ENCODE assay signal across 12 cellular contexts in the genomic region with DNA sequence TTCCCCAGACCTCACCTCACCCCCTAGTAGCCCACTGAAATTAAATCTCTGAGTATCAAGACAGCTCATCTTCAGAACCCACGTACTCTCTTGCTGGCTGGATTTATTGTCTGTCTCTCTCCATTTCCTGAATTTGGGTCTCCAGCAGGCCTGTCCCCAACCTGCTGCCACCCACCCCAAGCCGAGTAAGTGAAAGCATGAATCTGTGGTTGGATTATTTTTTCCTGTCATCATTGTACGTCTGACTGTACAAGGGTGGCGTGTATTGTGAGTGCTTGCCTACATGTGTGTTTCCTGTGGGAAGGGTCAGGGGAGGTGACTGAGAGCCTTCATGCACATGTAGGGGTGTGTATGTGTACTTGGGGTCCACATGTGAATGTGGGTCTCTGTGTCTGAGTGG. TPM values are rescaled to one million over a fixed set of nuclear protein-coding genes. Genes with fewer than 3 reads are reported as not detected.
A peak's percentile ranks its signal among the peaks of the same experiment; 100 is the strongest.
DNase-seq lines count a peak whose midpoint lies in the region; ATAC-seq and TF ChIP-seq lines count a peak whose summit lies in the region.
"Had no signal": no experiment of that assay in that cellular context is flagged by ENCODE, and none has a peak within 500 bp of the region (broad histone marks: within the 10 kb centered on the region; RNA-seq: fewer than 3 reads in every experiment).

No MANE protein-coding gene starts in this region.

- H3K36me3 Mint-ChIP-seq in activated CD4-positive, alpha-beta memory T cell treated with anti-CD3 and anti-CD28 coated beads for 36 hours = no peaks in the 10 kb centered on the region
- no peaks in the 10 kb centered on the region for H3K36me3 Mint-ChIP-seq in central memory CD8-positive, alpha-beta T cell (ENCODE audit: insufficient read depth)
- H3K36me3 Mint-ChIP-seq in stimulated activated memory B cell treated with anti-CD40 and anti-IgM and Interleukin-4, amounts not matched to agents 10 μg/mL and 1 μg/mL and 100 μg/mL, for 72 hours = no peaks in the 10 kb centered on the region

- peak overlapping the region in 1 of 8 donors; percentile 30 for H3K27ac ChIP-seq in spleen
- H3K27ac ChIP-seq: skin epidermis had no signal

- no peaks in the 10 kb centered on the region for H3K27me3 ChIP-seq in spleen (replicated peaks in 1 of 7)

- no peaks in the 10 kb centered on the region for H3K36me3 ChIP-seq in spleen

- no peak for TF ChIP-seq POLR2A in spleen (IDR thresholded peaks at IDR 0.05)

- H3K9me3 Mint-ChIP-seq in activated CD4-positive, alpha-beta memory T cell treated with anti-CD3 and anti-CD28 coated beads for 36 hours = no peaks in the 10 kb centered on the region
- H3K9me3 Mint-ChIP-seq in central memory CD8-positive, alpha-beta T cell = no peaks in the 10 kb centered on the region
- no peaks in the 10 kb centered on the region for H3K9me3 Mint-ChIP-seq in stimulated activated memory B cell treated with anti-CD40 and anti-IgM and Interleukin-4, amounts not matched to agents 10 μg/mL and 1 μg/mL and 100 μg/mL, for 72 hours

- peaks cover 32% of the 10 kb centered on the region for H3K4me1 Mint-ChIP-seq in activated CD4-positive, alpha-beta memory T cell treated with anti-CD3 and anti-CD28 coated beads for 36 hours (ENCODE audit: low read depth)
- H3K4me1 Mint-ChIP-seq in central memory CD8-positive, alpha-beta T cell = peaks cover 20% of the 10 kb centered on the region
- peaks cover 26% of the 10 kb centered on the region for H3K4me1 Mint-ChIP-seq in stimulated activated memory B cell treated with anti-CD40 and anti-IgM and Interleukin-4, amounts not matched to agents 10 μg/mL and 1 μg/mL and 100 μg/mL, for 72 hours

- peak overlapping the region; percentile 86 for H3K27ac Mint-ChIP-seq in activated CD4-positive, alpha-beta memory T cell treated with anti-CD3 and anti-CD28 coated beads for 36 hours
- peak overlapping the region; percentile 32 for H3K27ac Mint-ChIP-seq in central memory CD8-positive, alpha-beta T cell (ENCODE audit: low read depth)
- H3K27ac Mint-ChIP-seq in stimulated activated memory B cell treated with anti-CD40 and anti-IgM and Interleukin-4, amounts not matched to agents 10 μg/mL and 1 μg/mL and 100 μg/mL, for 72 hours = peak overlapping the region; percentile 74

- no peaks in the 10 kb centered on the region for H3K9me3 ChIP-seq in spleen

- ATAC-seq in central memory CD8-positive, alpha-beta T cell (replicated peaks; ENCODE audit: extremely low read depth, poor library complexity, severe bottlenecking) = peak; percentile 80
- ATAC-seq in stimulated activated memory B cell treated with anti-CD40 and anti-IgM and Interleukin-4, amounts not matched to agents 10 μg/mL and 1 μg/mL and 100 μg/mL, for 72 hours = peak; percentile 67
- ATAC-seq in HG02840 (IDR thresholded peaks at IDR 0.05; ENCODE audit: low FRiP score, unreplicated experiment) = no peak
- ATAC-seq: Panc1 had no signal

- peak; percentile 27 for DNase-seq in Jurkat, Clone E6-1 (ENCODE audit: low read depth, low spot score)
- peak; percentile 83 for DNase-seq in activated CD4-positive, alpha-beta memory T cell treated with anti-CD3 and anti-CD28 coated beads for 36 hours
- no peak for DNase-seq in central memory CD8-positive, alpha-beta T cell (ENCODE audit: low spot score in 2 of 2)
- DNase-seq in spleen (no peak), NOMO-1 treated with dmso at 0.1 percent for 144 hours (lab: John Stamatoyannopoulos, UW; ENCODE audit: unreplicated experiment) (no peak), ureter (ENCODE audit: low spot score) (no peak)
- DNase-seq: amniotic stem cell had no signal

- CTCF ChIA-PET in activated CD4-positive, alpha-beta memory T cell treated with anti-CD3 and anti-CD28 coated beads for 36 hours (lab: Charles Lee) = interaction anchor here (0.6 to 2.9 kb wide), 11 partner anchors 9 to 299 kb away, joined by 3 to 14 read pairs (median 4); no protein-coding TSS in a partner anchor

- no peak overlapping the region for H3K4me3 ChIP-seq in Jurkat, Clone E6-1 (ENCODE audit: low read length)
- no peak overlapping the region for H3K4me3 ChIP-seq in spleen
- H3K4me3 ChIP-seq: skin epidermis had no signal

- intact Hi-C loops in activated CD4-positive, alpha-beta memory T cell treated with anti-CD3 and anti-CD28 coated beads for 36 hours (cut with micrococcal nuclease) = loop anchor here (1.0 to 5.0 kb wide), 3 partner anchors 34 to 91 kb away; no protein-coding TSS in a partner anchor
- intact Hi-C loops in spleen (cut with DNase I; ENCODE audit: low total_unique reads) = no loop called here

- WGBS in spleen, 5 donors = 24 to 37% (median 35%) methylated on average over 4 of the region's 4 CpGs

- peak overlapping the region; percentile 24 for H3K4me3 Mint-ChIP-seq in activated CD4-positive, alpha-beta memory T cell treated with anti-CD3 and anti-CD28 coated beads for 36 hours
- H3K4me3 Mint-ChIP-seq in central memory CD8-positive, alpha-beta T cell = peak overlapping the region; percentile 8
- no peak overlapping the region for H3K4me3 Mint-ChIP-seq in stimulated activated memory B cell treated with anti-CD40 and anti-IgM and Interleukin-4, amounts not matched to agents 10 μg/mL and 1 μg/mL and 100 μg/mL, for 72 hours

- POLR2A ChIA-PET in activated CD4-positive, alpha-beta memory T cell treated with anti-CD3 and anti-CD28 coated beads for 36 hours (lab: Charles Lee) = interaction anchor here (0.6 to 1.6 kb wide), 12 partner anchors 10 to 306 kb away, joined by 3 to 5 read pairs (median 3); no protein-coding TSS in a partner anchor

- TF ChIP-seq CTCF in spleen (IDR thresholded peaks at IDR 0.05 in 8 of 11, conservative IDR thresholded peaks at IDR 0.05 in 3 of 11) = no peak

- peaks cover 8 to 28% (median 15%) of the 10 kb centered on the region in 6 donors for H3K4me1 ChIP-seq in spleen

- no peaks in the 10 kb centered on the region for H3K27me3 Mint-ChIP-seq in activated CD4-positive, alpha-beta memory T cell treated with anti-CD3 and anti-CD28 coated beads for 36 hours
- no peaks in the 10 kb centered on the region for H3K27me3 Mint-ChIP-seq in central memory CD8-positive, alpha-beta T cell
- H3K27me3 Mint-ChIP-seq in stimulated activated memory B cell treated with anti-CD40 and anti-IgM and Interleukin-4, amounts not matched to agents 10 μg/mL and 1 μg/mL and 100 μg/mL, for 72 hours = no peaks in the 10 kb centered on the region

RNA-seq across cellular contexts. Expression of a gene that starts 5.4 kb away (rescaled TPM):
- polyA plus RNA-seq in Jurkat, Clone E6-1 (2012; ENCODE audit: insufficient read depth, insufficient read length) = not detected
- total RNA-seq in activated CD4-positive, alpha-beta memory T cell treated with anti-CD3 and anti-CD28 coated beads for 36 hours = not detected
- total RNA-seq in spleen (not detected), ureter (not detected)
- not detected for polyA plus RNA-seq in spleen
- total RNA-seq: frontal cortex had no signal

RNA-seq across cellular contexts. Expression of a gene that starts 7.7 kb away (rescaled TPM):
- 2.2 TPM for polyA plus RNA-seq in Jurkat, Clone E6-1 (2012; ENCODE audit: insufficient read depth, insufficient read length)
- 100 to 1,000 TPM; 146 to 152 TPM for total RNA-seq in activated CD4-positive, alpha-beta memory T cell treated with anti-CD3 and anti-CD28 coated beads for 36 hours
- 10 to 100 TPM in 6 of 7 donors, 1 to 10 TPM in 1; 7.7 to 50.8 (median 24.0) TPM for total RNA-seq in spleen
- polyA plus RNA-seq in spleen = 10 to 100 TPM; 17.0 to 43.3 (median 19.6) TPM
- total RNA-seq in ureter = 6.9 TPM

RNA-seq across cellular contexts. Expression of a gene that starts 9.7 kb away (rescaled TPM):
- not detected for polyA plus RNA-seq in Jurkat, Clone E6-1 (2012; ENCODE audit: insufficient read depth, insufficient read length)
- total RNA-seq in activated CD4-positive, alpha-beta memory T cell treated with anti-CD3 and anti-CD28 coated beads for 36 hours = not detected
- total RNA-seq in spleen (not detected), ureter (not detected)
- polyA plus RNA-seq in spleen = not detected
- total RNA-seq: frontal cortex had no signal

RNA-seq across cellular contexts. Expression of a gene that starts 12.5 kb away (rescaled TPM):
- polyA plus RNA-seq in Jurkat, Clone E6-1 (2012; ENCODE audit: insufficient read depth, insufficient read length) = not detected
- not detected for total RNA-seq in activated CD4-positive, alpha-beta memory T cell treated with anti-CD3 and anti-CD28 coated beads for 36 hours
- total RNA-seq in spleen (not detected), ureter (not detected)
- not detected for polyA plus RNA-seq in spleen
- total RNA-seq: frontal cortex had no signal

RNA-seq across cellular contexts. Expression of a gene that starts 17.4 kb away (rescaled TPM):
- polyA plus RNA-seq in Jurkat, Clone E6-1 (2012; ENCODE audit: insufficient read depth, insufficient read length) = not detected
- not detected for total RNA-seq in activated CD4-positive, alpha-beta memory T cell treated with anti-CD3 and anti-CD28 coated beads for 36 hours
- total RNA-seq in spleen = not detected
- polyA plus RNA-seq in spleen = not detected
- total RNA-seq in ureter = not detected
- total RNA-seq: frontal cortex had no signal

Comparison
In these comparisons a context has a peak if more than half of its experiments do, and no peak if none do; other contexts are left out.
1. DNase-seq: peak in Jurkat, Clone E6-1 (single experiment) and activated CD4-positive, alpha-beta memory T cell treated with anti-CD3 and anti-CD28 coated beads for 36 hours (single experiment); none in central memory CD8-positive, alpha-beta T cell (0 of 2), spleen (single experiment), NOMO-1 treated with dmso at 0.1 percent for 144 hours (single experiment) and ureter (single experiment).
2. H3K27ac Mint-ChIP-seq: peak in every context shown above with its lines; median percentile 86 in activated CD4-positive, alpha-beta memory T cell treated with anti-CD3 and anti-CD28 coated beads for 36 hours; 74 in stimulated activated memory B cell treated with anti-CD40 and anti-IgM and Interleukin-4, amounts not matched to agents 10 μg/mL and 1 μg/mL and 100 μg/mL, for 72 hours; 32 in central memory CD8-positive, alpha-beta T cell.